In the genomic region with DNA sequence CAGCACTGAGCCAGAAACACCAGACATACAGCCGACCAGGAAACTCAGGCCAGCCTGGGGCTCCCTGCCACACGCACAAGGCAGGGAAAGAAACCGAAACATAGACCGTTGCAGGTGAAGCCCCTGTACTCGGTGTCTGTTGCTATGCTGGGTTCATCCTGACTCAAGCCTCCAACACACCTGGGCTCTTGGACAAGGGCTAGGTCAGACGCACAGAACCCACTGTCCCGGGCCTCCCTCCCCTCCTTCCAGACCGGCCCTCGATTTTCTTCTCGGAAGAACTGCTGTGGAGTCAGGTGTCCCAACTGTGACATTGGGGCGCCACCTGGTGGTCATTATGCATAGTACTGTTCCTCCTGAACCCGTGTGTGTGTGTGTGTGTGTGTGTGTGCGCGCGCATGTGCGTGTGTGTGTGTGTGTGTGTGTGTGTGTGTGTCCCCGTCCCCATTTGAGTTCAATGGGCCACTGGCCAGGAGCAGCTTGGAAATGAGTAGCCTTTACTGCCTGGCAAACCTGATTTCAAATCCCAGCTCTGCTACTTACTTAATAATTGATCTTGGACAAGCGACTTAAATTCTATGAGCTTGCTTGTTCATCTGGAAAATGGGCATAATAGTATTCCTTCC, we compare ENCODE assay signal across 8 cellular contexts. TPM values are rescaled to one million over a fixed set of nuclear protein-coding genes. Genes with fewer than 3 reads are reported as not detected.
DNase-seq lines count a peak whose midpoint lies in the region; ATAC-seq, FAIRE-seq and TF ChIP-seq lines count a peak whose summit lies in the region.

No MANE protein-coding gene starts in this region.

- CTCF ChIA-PET in GM10248 (lab: Yijun Ruan, JAX) (interaction anchor here (0.6 to 2.6 kb wide), 31 partner anchors 9 to 1203 kb away, joined by 3 to 26 read pairs (median 3); a partner anchor contains a TSS), HepG2 (lab: Yijun Ruan, JAX; ENCODE audit: low intra/inter-chr PET ratio, low total read pairs) (interaction anchor here (0.6 to 3.9 kb wide), 6 partner anchors 243 to 1039 kb away, joined by 3 to 16 read pairs (median 4); no protein-coding TSS in a partner anchor)

- H3K79me2 ChIP-seq in HepG2 (ENCODE audit: insufficient read depth, low read length): no peaks in the 10 kb centered on the region

- POLR2A ChIA-PET in GM10248 (lab: Yijun Ruan, JAX) (no interaction called here), HepG2 (lab: Yijun Ruan, JAX) (no interaction called here)

- TF ChIP-seq CTCF in GM10248 (IDR thresholded peaks at IDR 0.05; ENCODE audit: control extremely low read depth, extremely low read depth, low read depth, missing control alignments) (peak; percentile 76), HepG2 (CRISPR knock-in tag; IDR thresholded peaks at IDR 0.05) (peak; percentile 93)

- peak; percentile 88 for FAIRE-seq in HepG2 (lab: Jason Lieb, UNC)

- H3K9me3 ChIP-seq in HepG2 (ENCODE audit: low read length): no peaks in the 10 kb centered on the region

- TF ChIP-seq EP300 in HepG2 (IDR thresholded peaks at IDR 0.05; ENCODE audit: low read depth in 2 of 2, low read length in 2 of 2) (no peak), HepG2 (CRISPR knock-in tag; IDR thresholded peaks at IDR 0.05; ENCODE audit: borderline replicate concordance) (no peak)

- peak overlapping the region; percentile 47 for H3K4me2 ChIP-seq in HepG2 (ENCODE audit: low read depth, low read length)

- intact Hi-C loops in HepG2 (cut with micrococcal nuclease; ENCODE audit: unreplicated experiment): loop anchor here (1.0 kb wide), 1 partner anchor 337 kb away; no protein-coding TSS in a partner anchor

- peak; percentile 80 for ATAC-seq in HG03066 (IDR thresholded peaks at IDR 0.05; ENCODE audit: low read depth, unreplicated experiment)
- ATAC-seq in HepG2: peak; percentile 85
- ATAC-seq in HG03196 (IDR thresholded peaks at IDR 0.05; ENCODE audit: unreplicated experiment): no peak

- no peak overlapping the region for H3K27ac ChIP-seq in HepG2 (ENCODE audit: extremely low read length, insufficient read depth, low read length)

- in situ Hi-C loops in HepG2 (cut with HindIII; ENCODE audit: extremely low pct_ligation_motif_present, low pct_unique_long_range_greater_than_20kb): no loop called here

- H2AFZ ChIP-seq in HepG2 (ENCODE audit: low read length): no peak overlapping the region

- DNase-seq in GM10248 (ENCODE audit: extremely low spot score) (peak; percentile 74), NCI-H345 (lab: John Stamatoyannopoulos, UW) (peak; percentile 81), cerebellum (ENCODE audit: low spot score) (peak; percentile 68), HepG2 (ENCODE audit: low spot score) (peak; percentile 82)
- DNase-seq in activated CD4-positive, alpha-beta T cell treated with anti-CD3 and anti-CD28 coated beads for 1 hour: peak; percentile 50
- peak; percentile 71 for DNase-seq in stimulated activated CD4-positive, alpha-beta T cell treated with anti-CD3 and anti-CD28 coated beads, Interleukin-4, amount 100 ng/mL, for 1 hour

- no TSS peak for BruUV-seq in HepG2 (replicated peaks; lab: Mats Ljungman, UMichigan)

- TF ChIP-seq POLR2A in HepG2 (IDR thresholded peaks at IDR 0.05; ENCODE audit: insufficient read depth in 1 of 2, low read depth in 2 of 2, low read length in 2 of 2): no peak

- no peak overlapping the region for H3K9ac ChIP-seq in HepG2 (ENCODE audit: insufficient read depth, low read depth, low read length)

- H3K27me3 ChIP-seq in HepG2 (ENCODE audit: control insufficient read depth in 1 of 2, insufficient read depth in 2 of 2, low read length in 2 of 2): peaks cover 2 to 63% of the 10 kb centered on the region in 2 experiments; a peak in 3 of 5 replicates

- TF ChIP-seq RAD21 in HepG2 (CRISPR knock-in tag; IDR thresholded peaks at IDR 0.05): peak; percentile 88

- H4K20me1 ChIP-seq in HepG2 (ENCODE audit: insufficient read depth, low read length): no peaks in the 10 kb centered on the region; the same call in 1 of the 2 replicates

- 21% methylated on average over 14 of the region's 18 CpGs for WGBS in HepG2 (ENCODE audit: low lambda C conversion rate)

- peaks cover 5% of the 10 kb centered on the region; the same call in 1 of the 2 replicates for H3K4me1 ChIP-seq in HepG2 (ENCODE audit: insufficient read depth, low read length)

- no peaks in the 10 kb centered on the region for H3K36me3 ChIP-seq in HepG2 (replicated peaks in 1 of 2; ENCODE audit: control insufficient read depth in 1 of 2, insufficient read depth in 2 of 2, low read length in 2 of 2)

- H3K4me3 ChIP-seq in HepG2 (replicated peaks in 1 of 3; ENCODE audit: insufficient read depth in 1 of 3, low read depth in 2 of 3, low read length in 3 of 3): no peak overlapping the region

TF ChIP-seq in HepG2, 621 proteins besides CTCF, POLR2A, EP300 and RAD21 (continues in another document):
- no peak for TF ChIP-seq PTBP1 (IDR thresholded peaks at IDR 0.05; ENCODE audit: low read depth, low read length, poor library complexity, severe bottlenecking)
- TF ChIP-seq IRF2 (CRISPR knock-in tag; IDR thresholded peaks at IDR 0.05): 0 out of 2 replicates have a peak, but pooled peaks have one; percentile 24
- no peak for TF ChIP-seq ZFP90 (CRISPR knock-in tag; IDR thresholded peaks at IDR 0.05; ENCODE audit: borderline replicate concordance)
- TF ChIP-seq NCOA5 (CRISPR knock-in tag; IDR thresholded peaks at IDR 0.05): no peak
- TF ChIP-seq, protein P1, sequence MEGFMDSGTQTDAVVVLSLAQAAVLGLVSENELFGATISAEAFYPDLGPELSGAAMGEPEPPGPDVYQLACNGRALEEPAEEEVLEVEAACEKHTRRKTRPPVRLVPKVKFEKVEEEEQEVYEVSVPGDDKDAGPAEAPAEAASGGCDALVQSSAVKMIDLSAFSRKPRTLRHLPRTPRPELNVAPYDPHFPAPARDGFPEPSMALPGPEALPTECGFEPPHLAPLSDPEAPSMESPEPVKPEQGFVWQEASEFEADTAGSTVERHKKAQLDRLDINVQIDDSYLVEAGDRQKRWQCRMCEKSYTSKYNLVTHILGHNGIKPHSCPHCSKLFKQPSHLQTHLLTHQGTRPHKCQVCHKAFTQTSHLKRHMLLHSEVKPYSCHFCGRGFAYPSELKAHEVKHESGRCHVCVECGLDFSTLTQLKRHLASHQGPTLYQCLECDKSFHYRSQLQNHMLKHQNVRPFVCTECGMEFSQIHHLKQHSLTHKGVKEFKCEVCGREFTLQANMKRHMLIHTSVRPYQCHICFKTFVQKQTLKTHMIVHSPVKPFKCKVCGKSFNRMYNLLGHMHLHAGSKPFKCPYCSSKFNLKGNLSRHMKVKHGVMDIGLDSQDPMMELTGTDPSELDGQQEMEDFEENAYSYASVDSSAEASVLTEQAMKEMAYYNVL (CRISPR knock-in tag; IDR thresholded peaks at IDR 0.05; ENCODE audit: borderline replicate concordance): no peak

RNA-seq across cellular contexts. Expression of a gene that starts 55.4 kb away (rescaled TPM):
- 8.9 TPM for total RNA-seq in cerebellum
- total RNA-seq in HepG2 (2016; rRNA removed; fragmentation: Illumina TruSeq; extraction: Trizol): not detected in 2 replicates
- total RNA-seq in HepG2 (2016; cell fraction: cytosol; rRNA removed; fragmentation: Illumina TruSeq; extraction: Trizol; ENCODE audit: low read depth): not detected in 2 replicates
- not detected in 2 replicates for total RNA-seq in HepG2 (2016; cell fraction: insoluble cytoplasmic fraction; rRNA removed; fragmentation: Illumina TruSeq; extraction: Trizol)
- not detected in 2 replicates for total RNA-seq in HepG2 (2016; cell fraction: membrane; rRNA removed; fragmentation: Illumina TruSeq; extraction: Trizol)
- not detected in 2 replicates for total RNA-seq in HepG2 (2016; cell fraction: nucleus; rRNA removed; fragmentation: Illumina TruSeq; extraction: Trizol)
- polyA plus RNA-seq in HepG2 (2011; rRNA removed): not detected in 2 replicates
- polyA plus RNA-seq in HepG2 (2011; cell fraction: cytosol; rRNA removed): not detected in 2 replicates
- polyA plus RNA-seq in HepG2 (2011; cell fraction: nucleus; rRNA removed): not detected in 2 replicates
- polyA plus RNA-seq in HepG2 (2012): not detected in 2 replicates
- polyA plus RNA-seq in HepG2 (2016; cell fraction: cytosol; fragmentation: Illumina TruSeq; extraction: Trizol; ENCODE audit: low read depth): not detected in 2 replicates
- not detected in 2 replicates for polyA plus RNA-seq in HepG2 (2016; cell fraction: insoluble cytoplasmic fraction; fragmentation: Illumina TruSeq; extraction: Trizol; ENCODE audit: low read depth)
- polyA plus RNA-seq in HepG2 (2016; cell fraction: membrane; fragmentation: Illumina TruSeq; extraction: Trizol; ENCODE audit: low read depth): not detected in 2 replicates
- not detected in 2 replicates for polyA plus RNA-seq in HepG2 (2016; cell fraction: nucleus; fragmentation: Illumina TruSeq; extraction: Trizol; ENCODE audit: insufficient read depth, low read depth)
- polyA minus RNA-seq in HepG2 (2011; rRNA and poly(A)+ RNA removed; ENCODE audit: low replicate concordance): 0.98 TPM in 1 of 2 replicates, not detected in the other
- not detected in 2 replicates for polyA minus RNA-seq in HepG2 (2011; cell fraction: cytosol; rRNA and poly(A)+ RNA removed)
- polyA minus RNA-seq in HepG2 (2011; cell fraction: nucleus; rRNA and poly(A)+ RNA removed): not detected in 2 replicates
